9 cellular contexts compared by ENCODE assay signal in the genomic region with DNA sequence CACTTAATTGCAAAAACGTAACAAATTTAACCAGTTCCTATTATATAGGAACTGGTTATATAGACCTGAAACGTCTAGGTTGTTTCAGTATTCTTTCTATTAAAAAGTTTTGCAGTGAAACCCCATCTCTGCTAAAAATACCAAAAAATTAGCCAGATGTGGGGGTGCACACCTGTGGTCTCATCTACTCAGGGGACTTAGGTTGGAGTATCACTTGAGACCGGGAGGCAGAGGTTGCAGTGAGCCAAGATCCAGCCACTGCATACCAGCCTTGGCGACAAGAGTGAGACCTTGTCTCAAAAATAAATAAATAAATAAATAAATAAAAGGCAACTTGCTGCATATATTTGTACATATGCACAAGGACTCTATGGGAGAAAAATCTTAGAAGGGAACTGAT.
"Had no signal": no experiment of that assay in that cellular context is flagged by ENCODE, and none has a peak within 500 bp of the region (broad histone marks: within the 10 kb centered on the region; RNA-seq: fewer than 3 reads in every experiment).

No MANE protein-coding gene starts in this region.

- H2AFZ ChIP-seq: GM23248, GM23338 had no signal

- ATAC-seq: GM23338, HCT116 had no signal

- H3K27ac ChIP-seq: GM23248 had no signal

- H3K36me3 ChIP-seq: HAP-1 had no signal

- DNase-seq: GM23248, GOT3, H7, H9, HCEC 1CT, HFFc6 had no signal

- H3K4me1 ChIP-seq: HAP-1 had no signal

- H3K9ac ChIP-seq: GM23248 had no signal

- H3K4me2 ChIP-seq: GM23338 had no signal

- H3K4me3 ChIP-seq: GM23248, GM23338, HAP-1 had no signal

- H3K9me3 ChIP-seq: HAP-1 had no signal
